In genomic region chr20:15772826-15773225, GRCh38 we compare ENCODE assay signal across 24 cellular contexts.
"Had no signal": no experiment of that assay in that cellular context is flagged by ENCODE, and none has a peak within 500 bp of the region (broad histone marks: within the 10 kb centered on the region; RNA-seq: fewer than 3 reads in every experiment).

No MANE protein-coding gene starts in this region.

- H3K27me3 ChIP-seq: colonic mucosa, esophagus squamous epithelium, gastrocnemius medialis, left lung had no signal

- ATAC-seq: effector memory CD8-positive, alpha-beta T cell; esophagus mucosa; gastrocnemius medialis; heart right ventricle; left cardiac atrium; left lung; left ventricle myocardium superior; lower lobe of right lung; mucosa of descending colon; naive thymus-derived CD8-positive, alpha-beta T cell had no signal

- DNase-seq: colonic mucosa; cortex of kidney; effector CD8-positive, alpha-beta T cell; effector memory CD8-positive, alpha-beta T cell; erythroblast; esophagus squamous epithelium; foreskin fibroblast; foreskin melanocyte; gastrocnemius medialis; glutamatergic neuron; head of caudate nucleus; heart right ventricle; hippocampal formation; left cardiac atrium; left lung; left ventricle myocardium superior; lower lobe of right lung; mesenchymal stem cell; mucosa of descending colon; naive B cell; naive thymus-derived CD8-positive, alpha-beta T cell had no signal

- H3K36me3 Mint-ChIP-seq: naive thymus-derived CD8-positive, alpha-beta T cell had no signal

- H3K27me3 Mint-ChIP-seq: dendritic cell treated with granulocyte-macrophage colony-stimulating factor and Interleukin-4, amounts not matched to agents 40 ng/mL and 50 ng/mL, for 4 days; effector memory CD8-positive, alpha-beta T cell; naive thymus-derived CD8-positive, alpha-beta T cell had no signal

- H3K36me3 ChIP-seq: colonic mucosa, esophagus squamous epithelium, gastrocnemius medialis, heart right ventricle, left lung, lower lobe of right lung had no signal

- H3K4me3 ChIP-seq: colonic mucosa, esophagus squamous epithelium, gastrocnemius medialis, heart right ventricle, left lung, lower lobe of right lung, mucosa of descending colon had no signal

- H3K27ac ChIP-seq: colonic mucosa, epithelial cell of prostate, esophagus squamous epithelium, gastrocnemius medialis, heart right ventricle, left lung, lower lobe of right lung had no signal

- H3K4me3 Mint-ChIP-seq: dendritic cell treated with granulocyte-macrophage colony-stimulating factor and Interleukin-4, amounts not matched to agents 40 ng/mL and 50 ng/mL, for 4 days; effector memory CD8-positive, alpha-beta T cell; naive B cell; naive thymus-derived CD8-positive, alpha-beta T cell had no signal

- H3K4me1 Mint-ChIP-seq: naive thymus-derived CD8-positive, alpha-beta T cell had no signal

- H3K27ac Mint-ChIP-seq: dendritic cell treated with granulocyte-macrophage colony-stimulating factor and Interleukin-4, amounts not matched to agents 40 ng/mL and 50 ng/mL, for 4 days; effector memory CD8-positive, alpha-beta T cell; naive B cell; naive thymus-derived CD8-positive, alpha-beta T cell had no signal

- H3K4me1 ChIP-seq: colonic mucosa, esophagus squamous epithelium, gastrocnemius medialis, heart right ventricle, left lung, lower lobe of right lung had no signal

- H3K9me3 ChIP-seq: colonic mucosa, esophagus squamous epithelium, gastrocnemius medialis, heart right ventricle, left lung, lower lobe of right lung, mucosa of descending colon had no signal
